Comparison of ENCODE assay signal across 1 cellular context in the genomic region with DNA sequence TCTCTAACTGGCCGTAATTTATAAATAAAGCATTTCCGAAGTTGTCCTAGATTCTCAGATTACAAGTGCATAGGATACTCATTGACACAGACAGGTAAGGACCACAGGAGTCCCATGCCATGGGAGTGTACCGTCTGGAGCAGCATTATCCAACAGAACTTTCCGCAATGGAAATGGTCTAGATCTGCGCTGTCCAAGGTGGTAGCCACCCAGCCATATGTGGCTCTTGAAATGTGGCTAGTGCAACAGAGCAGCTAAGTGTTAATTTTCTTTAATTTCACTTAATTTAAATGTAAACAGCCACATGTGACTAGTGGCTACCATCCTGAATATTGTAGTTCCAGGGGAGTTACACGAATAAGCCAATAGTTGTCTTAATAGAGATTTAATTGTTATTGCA.
TF ChIP-seq lines count a peak whose summit lies in the region.

No MANE protein-coding gene starts in this region.

TF ChIP-seq in GM23338, 12 proteins besides CTCF, POLR2A, EP300 and RAD21 (continued from another document):
- TF ChIP-seq, protein P1, sequence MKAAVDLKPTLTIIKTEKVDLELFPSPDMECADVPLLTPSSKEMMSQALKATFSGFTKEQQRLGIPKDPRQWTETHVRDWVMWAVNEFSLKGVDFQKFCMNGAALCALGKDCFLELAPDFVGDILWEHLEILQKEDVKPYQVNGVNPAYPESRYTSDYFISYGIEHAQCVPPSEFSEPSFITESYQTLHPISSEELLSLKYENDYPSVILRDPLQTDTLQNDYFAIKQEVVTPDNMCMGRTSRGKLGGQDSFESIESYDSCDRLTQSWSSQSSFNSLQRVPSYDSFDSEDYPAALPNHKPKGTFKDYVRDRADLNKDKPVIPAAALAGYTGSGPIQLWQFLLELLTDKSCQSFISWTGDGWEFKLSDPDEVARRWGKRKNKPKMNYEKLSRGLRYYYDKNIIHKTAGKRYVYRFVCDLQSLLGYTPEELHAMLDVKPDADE (IDR thresholded peaks at IDR 0.05), result no peak
- TF ChIP-seq JUNB (IDR thresholded peaks at IDR 0.05; ENCODE audit: unreplicated experiment) (no peak), EZH2 (IDR thresholded peaks at IDR 0.05; ENCODE audit: low read depth, unreplicated experiment) (no peak)
- TF ChIP-seq, protein P2, sequence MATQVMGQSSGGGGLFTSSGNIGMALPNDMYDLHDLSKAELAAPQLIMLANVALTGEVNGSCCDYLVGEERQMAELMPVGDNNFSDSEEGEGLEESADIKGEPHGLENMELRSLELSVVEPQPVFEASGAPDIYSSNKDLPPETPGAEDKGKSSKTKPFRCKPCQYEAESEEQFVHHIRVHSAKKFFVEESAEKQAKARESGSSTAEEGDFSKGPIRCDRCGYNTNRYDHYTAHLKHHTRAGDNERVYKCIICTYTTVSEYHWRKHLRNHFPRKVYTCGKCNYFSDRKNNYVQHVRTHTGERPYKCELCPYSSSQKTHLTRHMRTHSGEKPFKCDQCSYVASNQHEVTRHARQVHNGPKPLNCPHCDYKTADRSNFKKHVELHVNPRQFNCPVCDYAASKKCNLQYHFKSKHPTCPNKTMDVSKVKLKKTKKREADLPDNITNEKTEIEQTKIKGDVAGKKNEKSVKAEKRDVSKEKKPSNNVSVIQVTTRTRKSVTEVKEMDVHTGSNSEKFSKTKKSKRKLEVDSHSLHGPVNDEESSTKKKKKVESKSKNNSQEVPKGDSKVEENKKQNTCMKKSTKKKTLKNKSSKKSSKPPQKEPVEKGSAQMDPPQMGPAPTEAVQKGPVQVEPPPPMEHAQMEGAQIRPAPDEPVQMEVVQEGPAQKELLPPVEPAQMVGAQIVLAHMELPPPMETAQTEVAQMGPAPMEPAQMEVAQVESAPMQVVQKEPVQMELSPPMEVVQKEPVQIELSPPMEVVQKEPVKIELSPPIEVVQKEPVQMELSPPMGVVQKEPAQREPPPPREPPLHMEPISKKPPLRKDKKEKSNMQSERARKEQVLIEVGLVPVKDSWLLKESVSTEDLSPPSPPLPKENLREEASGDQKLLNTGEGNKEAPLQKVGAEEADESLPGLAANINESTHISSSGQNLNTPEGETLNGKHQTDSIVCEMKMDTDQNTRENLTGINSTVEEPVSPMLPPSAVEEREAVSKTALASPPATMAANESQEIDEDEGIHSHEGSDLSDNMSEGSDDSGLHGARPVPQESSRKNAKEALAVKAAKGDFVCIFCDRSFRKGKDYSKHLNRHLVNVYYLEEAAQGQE (IDR thresholded peaks at IDR 0.05; ENCODE audit: unreplicated experiment), result peak; percentile 65
TF ChIP-seq in GM23338: peak in this region for 1.
